Comparison of ENCODE assay signal across 8 cellular contexts in the genomic region with DNA sequence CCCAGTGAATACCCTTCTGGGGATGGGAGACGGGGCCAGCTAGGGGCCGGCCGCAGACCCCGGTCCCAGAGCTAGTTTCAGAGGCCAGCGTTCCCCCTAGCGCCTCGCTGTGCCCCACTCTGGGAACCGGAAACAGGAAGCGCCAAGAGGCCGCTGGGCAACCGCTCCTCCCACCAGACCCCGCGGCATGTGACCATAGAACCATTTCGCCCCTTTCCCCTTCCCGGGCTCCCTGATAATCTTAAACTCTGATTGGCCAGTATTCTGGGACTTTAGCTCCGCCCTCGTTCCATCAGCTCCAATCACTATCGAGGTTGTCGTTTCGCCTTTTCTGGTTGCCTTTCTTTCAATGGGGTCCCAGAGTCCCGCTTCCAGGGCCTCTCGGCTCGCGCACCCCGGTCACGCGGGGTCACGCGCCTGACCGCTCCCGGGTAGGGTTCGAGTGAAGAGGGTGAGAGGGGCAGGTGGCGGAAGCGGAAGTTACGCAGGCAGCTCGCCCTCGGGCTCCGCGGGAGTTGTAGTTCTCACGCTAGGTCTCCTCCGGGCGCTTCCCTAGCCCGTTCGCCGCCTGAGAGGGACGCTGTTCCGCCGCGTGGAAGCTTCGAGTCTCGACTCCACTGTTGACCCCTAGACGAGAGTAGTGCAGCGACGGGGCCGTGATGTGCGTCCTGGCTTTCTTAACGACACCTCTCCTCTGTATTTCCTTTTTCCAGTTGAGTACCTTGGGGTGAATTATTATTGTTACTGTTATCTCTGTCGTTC. TPM values are rescaled to one million over a fixed set of nuclear protein-coding genes. Genes with fewer than 3 reads are reported as not detected.
DNase-seq lines count a peak whose midpoint lies in the region; ATAC-seq and TF ChIP-seq lines count a peak whose summit lies in the region.

A gene (minus strand): TSS at position 121 of the 762 bp plus-strand sequence. CDS start 3,241 bp downstream, outside the sequence.

- H3K36me3 ChIP-seq in DOHH2 (ENCODE audit: control insufficient read depth, low read length) (peaks cover 63% of the 10 kb centered on the region), KOPT-K1 (ENCODE audit: insufficient read depth, low read length) (peaks cover 32% of the 10 kb centered on the region), Peyer's patch (peaks cover 0 to 13% (median 0%) of the 10 kb centered on the region in 3 donors), muscle layer of colon (ENCODE audit: insufficient read depth, low read length) (peaks cover 11% of the 10 kb centered on the region)

- H3K27ac ChIP-seq in DOHH2 (ENCODE audit: low read depth, low read length), result peak within 1 kb of the TSS; percentile 83
- H3K27ac ChIP-seq in KOPT-K1 (ENCODE audit: low read depth, low read length, poor library complexity, severe bottlenecking), result peak within 1 kb of the TSS; percentile 90
- peak within 1 kb of the TSS; percentile 88 to 95 (median 93) for H3K27ac ChIP-seq in Peyer's patch
- H3K27ac ChIP-seq in muscle layer of colon (ENCODE audit: low read depth, low read length), result peak within 1 kb of the TSS; percentile 97

- peaks cover 17% of the 10 kb centered on the region for H4K20me1 ChIP-seq in DOHH2 (ENCODE audit: control insufficient read depth, insufficient read depth, low read depth, low read length)

- H3K79me2 ChIP-seq in DOHH2 (ENCODE audit: control insufficient read depth, low read length), result peaks cover 68% of the 10 kb centered on the region

- peak; percentile 70 to 79 for TF ChIP-seq POLR2A in Peyer's patch (IDR thresholded peaks at IDR 0.05)

- peak; percentile 92 to 97 (median 96) for DNase-seq in Peyer's patch
- peak; percentile 96 for DNase-seq in activated T-cell treated with anti-CD3 and anti-CD28 coated beads, Interleukin-2, amount 50 U/mL, for 48 hours
- DNase-seq in stimulated activated CD8-positive, alpha-beta memory T cell treated with anti-CD3 and anti-CD28 coated beads, Interleukin-7, amount 100 ng/mL, for 24 hours (ENCODE audit: low read depth), result peak; percentile 77

- peak within 1 kb of the TSS; percentile 84 for H3K9ac ChIP-seq in muscle layer of colon (ENCODE audit: low read length)

- peaks cover 32% of the 10 kb centered on the region for H3K4me1 ChIP-seq in DOHH2 (ENCODE audit: control insufficient read depth, low read length)
- H3K4me1 ChIP-seq in Peyer's patch, result peaks cover 0 to 19% (median 0%) of the 10 kb centered on the region in 4 donors
- H3K4me1 ChIP-seq in muscle layer of colon (ENCODE audit: insufficient read depth, low read length), result peaks cover 28% of the 10 kb centered on the region

- TF ChIP-seq CTCF in DOHH2 (IDR thresholded peaks at IDR 0.05; ENCODE audit: low read depth, low read length, poor library complexity, severe bottlenecking) (peak; percentile 57), Peyer's patch (IDR thresholded peaks at IDR 0.05) (peak in 4 of 6 experiments; percentile 47 to 62 (median 53))

- peaks cover 4% of the 10 kb centered on the region; the same call in 1 of the 2 replicates for H3F3A ChIP-seq in DOHH2 (ENCODE audit: control insufficient read depth, insufficient read depth)

- no peaks in the 10 kb centered on the region for H3K27me3 ChIP-seq in DOHH2 (ENCODE audit: control insufficient read depth, low read length)
- no peaks in the 10 kb centered on the region for H3K27me3 ChIP-seq in Peyer's patch
- H3K27me3 ChIP-seq in muscle layer of colon (ENCODE audit: control insufficient read depth in 1 of 2, insufficient read depth in 2 of 2, low read length in 2 of 2), result no peaks in the 10 kb centered on the region

- H3K4me3 ChIP-seq in DOHH2 (ENCODE audit: low read length) (peak within 1 kb of the TSS; percentile 98), Peyer's patch (peak within 1 kb of the TSS; percentile 73 to 89 (median 76)), muscle layer of colon (ENCODE audit: low read depth in 1 of 2, low read length in 2 of 2) (peak within 1 kb of the TSS; percentile 87 to 93)

- H3K9me2 ChIP-seq in DOHH2 (replicated peaks; ENCODE audit: control insufficient read depth, low read length), result no peaks in the 10 kb centered on the region

- peak; percentile 86 for ATAC-seq in GM21786 (IDR thresholded peaks at IDR 0.05; ENCODE audit: unreplicated experiment)
- peak; percentile 95 for ATAC-seq in esophagus mucosa

- H3K4me2 ChIP-seq in DOHH2 (ENCODE audit: low read length), result peak within 1 kb of the TSS; percentile 65

- H3K9me3 ChIP-seq in DOHH2 (ENCODE audit: control insufficient read depth, insufficient read depth, low read length), result peaks cover 9% of the 10 kb centered on the region; the same call in 1 of the 2 replicates
- peaks cover 20% of the 10 kb centered on the region for H3K9me3 ChIP-seq in KOPT-K1 (ENCODE audit: insufficient read depth, low read length, poor library complexity, severe bottlenecking)
- H3K9me3 ChIP-seq in Peyer's patch, result no peaks in the 10 kb centered on the region
- no peaks in the 10 kb centered on the region for H3K9me3 ChIP-seq in muscle layer of colon (ENCODE audit: low read length)

RNA-seq across cellular contexts. Expression of the gene that starts here (rescaled TPM):
- total RNA-seq in Peyer's patch (10 to 100 TPM; 52.0 to 73.7 (median 59.1) TPM), esophagus mucosa (82.1 TPM)

Comparison
In these comparisons a context has a peak if more than half of its experiments do, and no peak if none do; other contexts are left out.
1. Peak in every context shown above with its lines: DNase-seq, ATAC-seq, H3K4me3 ChIP-seq and H3K27ac ChIP-seq.